In the genomic region with DNA sequence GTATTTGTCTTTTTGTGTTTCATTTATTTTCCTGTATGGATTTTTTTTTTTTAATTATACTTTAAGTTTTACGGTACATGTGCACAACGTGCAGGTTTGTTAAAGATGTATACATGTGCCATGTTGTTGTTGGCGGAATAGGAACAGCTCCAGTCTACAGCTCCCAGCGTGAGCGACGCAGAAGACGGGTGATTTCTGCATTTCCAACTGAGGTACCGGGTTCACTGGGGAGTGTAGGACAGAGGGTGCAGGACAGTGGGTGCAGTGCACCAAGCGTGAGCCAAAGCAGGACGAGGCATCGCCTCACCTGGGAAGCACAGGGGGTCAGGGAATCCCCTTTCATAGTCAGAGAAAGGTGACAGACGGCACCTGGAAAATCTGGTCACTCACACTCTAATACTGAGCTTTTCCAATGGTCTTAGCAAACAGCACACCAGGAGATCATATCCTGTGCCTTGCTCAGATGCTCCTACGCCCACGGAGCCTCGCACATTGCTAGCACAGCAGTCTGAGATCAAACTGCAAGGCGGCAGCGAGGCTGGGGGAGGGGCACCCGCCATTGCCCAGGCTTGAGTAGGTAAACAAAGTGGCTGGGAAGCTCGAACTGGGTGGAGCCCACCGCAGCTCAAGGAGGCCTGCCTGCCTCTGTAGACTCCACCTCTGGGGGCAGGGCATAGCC, we compare ENCODE assay signal across 1 cellular context.
A peak's percentile ranks its signal among the peaks of the same experiment; 100 is the strongest.
TF ChIP-seq lines count a peak whose summit lies in the region.
"Not testable (repeated sequence)": the region's sequence is repeated elsewhere in the genome, so short reads cannot be mapped to it uniquely, and the experiment has no call there.

No MANE protein-coding gene starts in this region.

TF ChIP-seq in HepG2, 621 proteins besides CTCF, POLR2A, EP300 and RAD21:
- TF ChIP-seq, protein P1, sequence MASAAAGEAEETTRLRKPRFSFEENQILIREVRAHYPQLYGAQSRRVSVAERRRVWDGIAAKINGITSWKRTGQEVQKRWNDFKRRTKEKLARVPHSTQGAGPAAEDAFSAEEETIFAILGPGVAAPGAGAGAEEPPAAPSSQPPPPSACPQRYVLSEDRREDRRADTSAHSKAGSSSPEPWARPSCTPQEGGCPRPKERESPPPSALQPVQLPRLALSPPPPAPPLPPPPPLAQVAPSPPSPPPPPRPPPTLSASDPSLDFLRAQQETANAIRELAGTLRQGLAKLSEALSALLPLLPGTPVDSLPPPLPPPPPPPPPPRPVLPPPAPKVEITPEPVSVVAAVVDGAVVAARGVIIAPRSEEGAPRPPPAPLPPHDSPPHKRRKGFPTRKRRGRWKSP (CRISPR knock-in tag; IDR thresholded peaks at IDR 0.05), result peak; percentile 50; the same call in 1 of the 2 replicates
- TF ChIP-seq NRL (CRISPR knock-in tag; IDR thresholded peaks at IDR 0.05; ENCODE audit: borderline replicate concordance) (0 out of 2 replicates have a peak, but pooled peaks have one; percentile 29), GABPB1 (CRISPR knock-in tag; IDR thresholded peaks at IDR 0.05) (0 out of 2 replicates have a peak, but pooled peaks have one; percentile 18), PITX1 (CRISPR knock-in tag; IDR thresholded peaks at IDR 0.05) (peak; percentile 49; the same call in 1 of the 2 replicates), THAP11 (CRISPR knock-in tag; IDR thresholded peaks at IDR 0.05) (0 out of 2 replicates have a peak, but pooled peaks have one; percentile 16), FOXA1 (CRISPR knock-in tag; IDR thresholded peaks at IDR 0.05) (peak; percentile 62), SAP130 (CRISPR knock-in tag; IDR thresholded peaks at IDR 0.05; ENCODE audit: low read depth) (peak; percentile 27; the same call in 1 of the 2 replicates), ZNF292 (CRISPR knock-in tag; IDR thresholded peaks at IDR 0.05; ENCODE audit: borderline replicate concordance, low read depth) (peak; percentile 82; the same call in 1 of the 2 replicates), ZNF891 (CRISPR knock-in tag; IDR thresholded peaks at IDR 0.05) (0 out of 2 replicates have a peak, but pooled peaks have one; percentile 44), ZMYM4 (CRISPR knock-in tag; IDR thresholded peaks at IDR 0.05) (peak; percentile 57), FOXA3 (CRISPR knock-in tag; IDR thresholded peaks at IDR 0.05) (peak; percentile 36), HDAC2 (CRISPR knock-in tag; IDR thresholded peaks at IDR 0.05) (0 out of 2 replicates have a peak, but pooled peaks have one; percentile 22), HDAC1 (CRISPR knock-in tag; IDR thresholded peaks at IDR 0.05) (0 out of 2 replicates have a peak, but pooled peaks have one; percentile 10)
- TF ChIP-seq, protein P2, sequence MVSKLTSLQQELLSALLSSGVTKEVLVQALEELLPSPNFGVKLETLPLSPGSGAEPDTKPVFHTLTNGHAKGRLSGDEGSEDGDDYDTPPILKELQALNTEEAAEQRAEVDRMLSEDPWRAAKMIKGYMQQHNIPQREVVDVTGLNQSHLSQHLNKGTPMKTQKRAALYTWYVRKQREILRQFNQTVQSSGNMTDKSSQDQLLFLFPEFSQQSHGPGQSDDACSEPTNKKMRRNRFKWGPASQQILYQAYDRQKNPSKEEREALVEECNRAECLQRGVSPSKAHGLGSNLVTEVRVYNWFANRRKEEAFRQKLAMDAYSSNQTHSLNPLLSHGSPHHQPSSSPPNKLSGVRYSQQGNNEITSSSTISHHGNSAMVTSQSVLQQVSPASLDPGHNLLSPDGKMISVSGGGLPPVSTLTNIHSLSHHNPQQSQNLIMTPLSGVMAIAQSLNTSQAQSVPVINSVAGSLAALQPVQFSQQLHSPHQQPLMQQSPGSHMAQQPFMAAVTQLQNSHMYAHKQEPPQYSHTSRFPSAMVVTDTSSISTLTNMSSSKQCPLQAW (CRISPR knock-in tag; IDR thresholded peaks at IDR 0.05), result 0 out of 2 replicates have a peak, but pooled peaks have one; percentile 24
- TF ChIP-seq, protein P3, sequence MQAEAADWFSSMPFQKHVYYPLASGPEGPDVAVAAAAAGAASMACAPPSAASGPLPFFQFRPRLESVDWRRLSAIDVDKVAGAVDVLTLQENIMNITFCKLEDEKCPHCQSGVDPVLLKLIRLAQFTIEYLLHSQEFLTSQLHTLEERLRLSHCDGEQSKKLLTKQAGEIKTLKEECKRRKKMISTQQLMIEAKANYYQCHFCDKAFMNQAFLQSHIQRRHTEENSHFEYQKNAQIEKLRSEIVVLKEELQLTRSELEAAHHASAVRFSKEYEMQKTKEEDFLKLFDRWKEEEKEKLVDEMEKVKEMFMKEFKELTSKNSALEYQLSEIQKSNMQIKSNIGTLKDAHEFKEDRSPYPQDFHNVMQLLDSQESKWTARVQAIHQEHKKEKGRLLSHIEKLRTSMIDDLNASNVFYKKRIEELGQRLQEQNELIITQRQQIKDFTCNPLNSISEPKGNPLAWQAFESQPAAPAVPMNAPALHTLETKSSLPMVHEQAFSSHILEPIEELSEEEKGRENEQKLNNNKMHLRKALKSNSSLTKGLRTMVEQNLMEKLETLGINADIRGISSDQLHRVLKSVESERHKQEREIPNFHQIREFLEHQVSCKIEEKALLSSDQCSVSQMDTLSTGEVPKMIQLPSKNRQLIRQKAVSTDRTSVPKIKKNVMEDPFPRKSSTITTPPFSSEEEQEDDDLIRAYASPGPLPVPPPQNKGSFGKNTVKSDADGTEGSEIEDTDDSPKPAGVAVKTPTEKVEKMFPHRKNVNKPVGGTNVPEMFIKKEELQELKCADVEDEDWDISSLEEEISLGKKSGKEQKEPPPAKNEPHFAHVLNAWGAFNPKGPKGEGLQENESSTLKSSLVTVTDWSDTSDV (CRISPR knock-in tag; IDR thresholded peaks at IDR 0.05), result 0 out of 2 replicates have a peak, but pooled peaks have one; percentile 38
- TF ChIP-seq, protein P4, sequence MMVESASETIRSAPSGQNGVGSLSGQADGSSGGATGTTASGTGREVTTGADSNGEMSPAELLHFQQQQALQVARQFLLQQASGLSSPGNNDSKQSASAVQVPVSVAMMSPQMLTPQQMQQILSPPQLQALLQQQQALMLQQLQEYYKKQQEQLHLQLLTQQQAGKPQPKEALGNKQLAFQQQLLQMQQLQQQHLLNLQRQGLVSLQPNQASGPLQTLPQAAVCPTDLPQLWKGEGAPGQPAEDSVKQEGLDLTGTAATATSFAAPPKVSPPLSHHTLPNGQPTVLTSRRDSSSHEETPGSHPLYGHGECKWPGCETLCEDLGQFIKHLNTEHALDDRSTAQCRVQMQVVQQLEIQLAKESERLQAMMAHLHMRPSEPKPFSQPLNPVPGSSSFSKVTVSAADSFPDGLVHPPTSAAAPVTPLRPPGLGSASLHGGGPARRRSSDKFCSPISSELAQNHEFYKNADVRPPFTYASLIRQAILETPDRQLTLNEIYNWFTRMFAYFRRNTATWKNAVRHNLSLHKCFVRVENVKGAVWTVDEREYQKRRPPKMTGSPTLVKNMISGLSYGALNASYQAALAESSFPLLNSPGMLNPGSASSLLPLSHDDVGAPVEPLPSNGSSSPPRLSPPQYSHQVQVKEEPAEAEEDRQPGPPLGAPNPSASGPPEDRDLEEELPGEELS (CRISPR knock-in tag; IDR thresholded peaks at IDR 0.05), result 0 out of 2 replicates have a peak, but pooled peaks have one; percentile 16
- TF ChIP-seq, protein P5, sequence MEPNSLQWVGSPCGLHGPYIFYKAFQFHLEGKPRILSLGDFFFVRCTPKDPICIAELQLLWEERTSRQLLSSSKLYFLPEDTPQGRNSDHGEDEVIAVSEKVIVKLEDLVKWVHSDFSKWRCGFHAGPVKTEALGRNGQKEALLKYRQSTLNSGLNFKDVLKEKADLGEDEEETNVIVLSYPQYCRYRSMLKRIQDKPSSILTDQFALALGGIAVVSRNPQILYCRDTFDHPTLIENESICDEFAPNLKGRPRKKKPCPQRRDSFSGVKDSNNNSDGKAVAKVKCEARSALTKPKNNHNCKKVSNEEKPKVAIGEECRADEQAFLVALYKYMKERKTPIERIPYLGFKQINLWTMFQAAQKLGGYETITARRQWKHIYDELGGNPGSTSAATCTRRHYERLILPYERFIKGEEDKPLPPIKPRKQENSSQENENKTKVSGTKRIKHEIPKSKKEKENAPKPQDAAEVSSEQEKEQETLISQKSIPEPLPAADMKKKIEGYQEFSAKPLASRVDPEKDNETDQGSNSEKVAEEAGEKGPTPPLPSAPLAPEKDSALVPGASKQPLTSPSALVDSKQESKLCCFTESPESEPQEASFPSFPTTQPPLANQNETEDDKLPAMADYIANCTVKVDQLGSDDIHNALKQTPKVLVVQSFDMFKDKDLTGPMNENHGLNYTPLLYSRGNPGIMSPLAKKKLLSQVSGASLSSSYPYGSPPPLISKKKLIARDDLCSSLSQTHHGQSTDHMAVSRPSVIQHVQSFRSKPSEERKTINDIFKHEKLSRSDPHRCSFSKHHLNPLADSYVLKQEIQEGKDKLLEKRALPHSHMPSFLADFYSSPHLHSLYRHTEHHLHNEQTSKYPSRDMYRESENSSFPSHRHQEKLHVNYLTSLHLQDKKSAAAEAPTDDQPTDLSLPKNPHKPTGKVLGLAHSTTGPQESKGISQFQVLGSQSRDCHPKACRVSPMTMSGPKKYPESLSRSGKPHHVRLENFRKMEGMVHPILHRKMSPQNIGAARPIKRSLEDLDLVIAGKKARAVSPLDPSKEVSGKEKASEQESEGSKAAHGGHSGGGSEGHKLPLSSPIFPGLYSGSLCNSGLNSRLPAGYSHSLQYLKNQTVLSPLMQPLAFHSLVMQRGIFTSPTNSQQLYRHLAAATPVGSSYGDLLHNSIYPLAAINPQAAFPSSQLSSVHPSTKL (CRISPR knock-in tag; IDR thresholded peaks at IDR 0.05), result peak; percentile 58
- TF ChIP-seq, protein P6, sequence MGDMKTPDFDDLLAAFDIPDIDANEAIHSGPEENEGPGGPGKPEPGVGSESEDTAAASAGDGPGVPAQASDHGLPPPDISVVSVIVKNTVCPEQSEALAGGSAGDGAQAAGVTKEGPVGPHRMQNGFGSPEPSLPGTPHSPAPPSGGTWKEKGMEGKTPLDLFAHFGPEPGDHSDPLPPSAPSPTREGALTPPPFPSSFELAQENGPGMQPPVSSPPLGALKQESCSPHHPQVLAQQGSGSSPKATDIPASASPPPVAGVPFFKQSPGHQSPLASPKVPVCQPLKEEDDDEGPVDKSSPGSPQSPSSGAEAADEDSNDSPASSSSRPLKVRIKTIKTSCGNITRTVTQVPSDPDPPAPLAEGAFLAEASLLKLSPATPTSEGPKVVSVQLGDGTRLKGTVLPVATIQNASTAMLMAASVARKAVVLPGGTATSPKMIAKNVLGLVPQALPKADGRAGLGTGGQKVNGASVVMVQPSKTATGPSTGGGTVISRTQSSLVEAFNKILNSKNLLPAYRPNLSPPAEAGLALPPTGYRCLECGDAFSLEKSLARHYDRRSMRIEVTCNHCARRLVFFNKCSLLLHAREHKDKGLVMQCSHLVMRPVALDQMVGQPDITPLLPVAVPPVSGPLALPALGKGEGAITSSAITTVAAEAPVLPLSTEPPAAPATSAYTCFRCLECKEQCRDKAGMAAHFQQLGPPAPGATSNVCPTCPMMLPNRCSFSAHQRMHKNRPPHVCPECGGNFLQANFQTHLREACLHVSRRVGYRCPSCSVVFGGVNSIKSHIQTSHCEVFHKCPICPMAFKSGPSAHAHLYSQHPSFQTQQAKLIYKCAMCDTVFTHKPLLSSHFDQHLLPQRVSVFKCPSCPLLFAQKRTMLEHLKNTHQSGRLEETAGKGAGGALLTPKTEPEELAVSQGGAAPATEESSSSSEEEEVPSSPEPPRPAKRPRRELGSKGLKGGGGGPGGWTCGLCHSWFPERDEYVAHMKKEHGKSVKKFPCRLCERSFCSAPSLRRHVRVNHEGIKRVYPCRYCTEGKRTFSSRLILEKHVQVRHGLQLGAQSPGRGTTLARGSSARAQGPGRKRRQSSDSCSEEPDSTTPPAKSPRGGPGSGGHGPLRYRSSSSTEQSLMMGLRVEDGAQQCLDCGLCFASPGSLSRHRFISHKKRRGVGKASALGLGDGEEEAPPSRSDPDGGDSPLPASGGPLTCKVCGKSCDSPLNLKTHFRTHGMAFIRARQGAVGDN (CRISPR knock-in tag; IDR thresholded peaks at IDR 0.05), result peak; percentile 56
- TF ChIP-seq FOXA1 (IDR thresholded peaks at IDR 0.05), result not testable (repeated sequence)
- TF ChIP-seq, protein P7, sequence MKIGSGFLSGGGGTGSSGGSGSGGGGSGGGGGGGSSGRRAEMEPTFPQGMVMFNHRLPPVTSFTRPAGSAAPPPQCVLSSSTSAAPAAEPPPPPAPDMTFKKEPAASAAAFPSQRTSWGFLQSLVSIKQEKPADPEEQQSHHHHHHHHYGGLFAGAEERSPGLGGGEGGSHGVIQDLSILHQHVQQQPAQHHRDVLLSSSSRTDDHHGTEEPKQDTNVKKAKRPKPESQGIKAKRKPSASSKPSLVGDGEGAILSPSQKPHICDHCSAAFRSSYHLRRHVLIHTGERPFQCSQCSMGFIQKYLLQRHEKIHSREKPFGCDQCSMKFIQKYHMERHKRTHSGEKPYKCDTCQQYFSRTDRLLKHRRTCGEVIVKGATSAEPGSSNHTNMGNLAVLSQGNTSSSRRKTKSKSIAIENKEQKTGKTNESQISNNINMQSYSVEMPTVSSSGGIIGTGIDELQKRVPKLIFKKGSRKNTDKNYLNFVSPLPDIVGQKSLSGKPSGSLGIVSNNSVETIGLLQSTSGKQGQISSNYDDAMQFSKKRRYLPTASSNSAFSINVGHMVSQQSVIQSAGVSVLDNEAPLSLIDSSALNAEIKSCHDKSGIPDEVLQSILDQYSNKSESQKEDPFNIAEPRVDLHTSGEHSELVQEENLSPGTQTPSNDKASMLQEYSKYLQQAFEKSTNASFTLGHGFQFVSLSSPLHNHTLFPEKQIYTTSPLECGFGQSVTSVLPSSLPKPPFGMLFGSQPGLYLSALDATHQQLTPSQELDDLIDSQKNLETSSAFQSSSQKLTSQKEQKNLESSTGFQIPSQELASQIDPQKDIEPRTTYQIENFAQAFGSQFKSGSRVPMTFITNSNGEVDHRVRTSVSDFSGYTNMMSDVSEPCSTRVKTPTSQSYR (CRISPR knock-in tag; IDR thresholded peaks at IDR 0.05; ENCODE audit: borderline replicate concordance), result peak; percentile 92
